ENCODE assay signal across 27 cellular contexts in genomic region chr3:190125669-190126068, GRCh38. TPM values are rescaled to one million over a fixed set of nuclear protein-coding genes. Genes with fewer than 3 reads are reported as not detected.
A peak's percentile ranks its signal among the peaks of the same experiment; 100 is the strongest.
DNase-seq lines count a peak whose midpoint lies in the region; ATAC-seq, FAIRE-seq and TF ChIP-seq lines count a peak whose summit lies in the region.
"Had no signal": no experiment of that assay in that cellular context is flagged by ENCODE, and none has a peak within 500 bp of the region (broad histone marks: within the 10 kb centered on the region; RNA-seq: fewer than 3 reads in every experiment).

No MANE protein-coding gene starts in this region.

- no peak for ATAC-seq in GM21526 (IDR thresholded peaks at IDR 0.05; ENCODE audit: low FRiP score, unreplicated experiment)
- ATAC-seq in GM21367 (IDR thresholded peaks at IDR 0.05; ENCODE audit: unreplicated experiment): no peak
- no peak for ATAC-seq in left colon
- ATAC-seq: HepG2, SK-N-SH treated with all-trans-retinoic acid at 6 μM for 48 hours had no signal

- peak; percentile 53 for FAIRE-seq in kidney (lab: Jason Lieb, UNC)
- FAIRE-seq: GM12891, HepG2 had no signal

- H3K27ac ChIP-seq in 22Rv1 (peak overlapping the region; percentile 63), kidney (ENCODE audit: low read depth in 2 of 2, low read length in 2 of 2) (peak overlapping the region; percentile 63 to 77), prostate gland (peak overlapping the region; percentile 15 to 57)
- H3K27ac ChIP-seq: BLaER1 treated with 17β-estradiol and CSF1 and Interleukin-3, amounts not matched to agents 10 nM and 100 nM; SJCRH30 had no signal

- no peaks in the 10 kb centered on the region for H3K36me3 ChIP-seq in kidney (ENCODE audit: control insufficient read depth in 1 of 2, insufficient read depth in 2 of 2, low read length in 2 of 2)
- no peaks in the 10 kb centered on the region for H3K36me3 ChIP-seq in prostate gland
- H3K36me3 ChIP-seq: BLaER1 treated with 17β-estradiol and CSF1 and Interleukin-3, amounts not matched to agents 10 nM and 100 nM; SJCRH30 had no signal

- H3K27me3 ChIP-seq in prostate gland (replicated peaks; ENCODE audit: insufficient read depth): no peaks in the 10 kb centered on the region
- H3K27me3 ChIP-seq: BLaER1 treated with 17β-estradiol and CSF1 and Interleukin-3, amounts not matched to agents 10 nM and 100 nM; SJCRH30 had no signal

- peak; percentile 37 for DNase-seq in LNCaP clone FGC (ENCODE audit: low read depth)
- DNase-seq in kidney: no peak
- peak; percentile 20 for DNase-seq in prostate gland (ENCODE audit: low spot score)
- DNase-seq in ACHN: no peak
- DNase-seq in left colon: no peak
- DNase-seq: 8988T; CD4-positive, alpha-beta T cell; COR-L47; DMS79 treated with DMSO at 0.1 percent for 48 hours; GF-D8; H7; Karpas-422; MV-4-11; NCI-H1105; NCI-H146; NCI-H2029; NCI-H446; NCI-H524 treated with DMSO at 0.1 percent for 48 hours; NCI-H774; SJCRH30 had no signal

- 50% methylated on average over 4 of the region's 4 CpGs for WGBS in prostate gland

- H3K9me3 ChIP-seq in kidney (ENCODE audit: control insufficient read depth in 1 of 2, low read length in 2 of 2) (no peaks in the 10 kb centered on the region), prostate gland (no peaks in the 10 kb centered on the region)
- H3K9me3 ChIP-seq: SJCRH30 had no signal

- TF ChIP-seq POLR2A in prostate gland (IDR thresholded peaks at IDR 0.05): no peak

- intact Hi-C loops in kidney (cut with DNase I) (no loop called here), prostate gland (cut with DNase I) (no loop called here), left colon (cut with DNase I, micrococcal nuclease) (no loop called here)

- in situ Hi-C loops in ACHN (cut with HindIII; ENCODE audit: low pct_ligation_motif_present, low pct_unique_long_range_greater_than_20kb, low sequenced_read_pairs): no loop called here

- H3K4me1 ChIP-seq in kidney (ENCODE audit: control insufficient read depth in 1 of 2, insufficient read depth in 1 of 2, low read depth in 1 of 2, low read length in 2 of 2) (peaks cover 12 to 22% of the 10 kb centered on the region in 2 donors), prostate gland (replicated peaks) (peaks cover 11% of the 10 kb centered on the region)
- H3K4me1 ChIP-seq: BLaER1 treated with 17β-estradiol and CSF1 and Interleukin-3, amounts not matched to agents 10 nM and 100 nM; SJCRH30 had no signal

- peak overlapping the region in 1 of 2 donors; percentile 48 for H3K9ac ChIP-seq in kidney (ENCODE audit: low read length in 2 of 2)
- H3K9ac ChIP-seq: BLaER1 treated with 17β-estradiol and CSF1 and Interleukin-3, amounts not matched to agents 10 nM and 100 nM had no signal

- no peak for TF ChIP-seq CTCF in 22Rv1 (IDR thresholded peaks at IDR 0.05)
- no peak for TF ChIP-seq CTCF in LNCaP clone FGC (IDR thresholded peaks at IDR 0.05; ENCODE audit: control insufficient read depth, extremely low read depth, insufficient read depth)
- no peak for TF ChIP-seq CTCF in kidney (IDR thresholded peaks at IDR 0.05; ENCODE audit: borderline replicate concordance, extremely low read depth, insufficient read depth)
- TF ChIP-seq CTCF in prostate gland (IDR thresholded peaks at IDR 0.05): no peak

- no peak overlapping the region for H3K4me3 ChIP-seq in LNCaP clone FGC (ENCODE audit: low read depth, low read length)
- peak overlapping the region; percentile 5 to 26 for H3K4me3 ChIP-seq in kidney (ENCODE audit: low read length in 2 of 2)
- H3K4me3 ChIP-seq in prostate gland: peak overlapping the region in 1 of 2 donors; percentile 3
- H3K4me3 ChIP-seq: BLaER1 treated with 17β-estradiol and CSF1 and Interleukin-3, amounts not matched to agents 10 nM and 100 nM; SJCRH30 had no signal

RNA-seq across cellular contexts. Expression of gene P3H2, which starts 5.0 kb away (rescaled TPM):
- total RNA-seq in kidney (103 TPM), prostate gland (10 to 100 TPM; 20.6 to 82.8 TPM), left colon (10 to 100 TPM; 39.5 to 46.4 TPM)
- polyA plus RNA-seq in kidney (ENCODE audit: insufficient read depth, low read depth, low replicate concordance): 57.2 TPM
- total RNA-seq: CD4-positive, alpha-beta T cell; HepG2 had no signal
- polyA plus RNA-seq: HepG2 had no signal

Comparison
In these comparisons a context has a peak if more than half of its experiments do, and no peak if none do; other contexts are left out.
1. DNase-seq: peak in LNCaP clone FGC (single experiment) and prostate gland (single experiment); none in kidney (single experiment), ACHN (single experiment) and left colon (0 of 2).
2. Peak in every context shown above with its lines, with median percentiles within 50 percentile points of each other: H3K27ac ChIP-seq.